Comparison of ENCODE assay signal across 22 cellular contexts in the genomic region with DNA sequence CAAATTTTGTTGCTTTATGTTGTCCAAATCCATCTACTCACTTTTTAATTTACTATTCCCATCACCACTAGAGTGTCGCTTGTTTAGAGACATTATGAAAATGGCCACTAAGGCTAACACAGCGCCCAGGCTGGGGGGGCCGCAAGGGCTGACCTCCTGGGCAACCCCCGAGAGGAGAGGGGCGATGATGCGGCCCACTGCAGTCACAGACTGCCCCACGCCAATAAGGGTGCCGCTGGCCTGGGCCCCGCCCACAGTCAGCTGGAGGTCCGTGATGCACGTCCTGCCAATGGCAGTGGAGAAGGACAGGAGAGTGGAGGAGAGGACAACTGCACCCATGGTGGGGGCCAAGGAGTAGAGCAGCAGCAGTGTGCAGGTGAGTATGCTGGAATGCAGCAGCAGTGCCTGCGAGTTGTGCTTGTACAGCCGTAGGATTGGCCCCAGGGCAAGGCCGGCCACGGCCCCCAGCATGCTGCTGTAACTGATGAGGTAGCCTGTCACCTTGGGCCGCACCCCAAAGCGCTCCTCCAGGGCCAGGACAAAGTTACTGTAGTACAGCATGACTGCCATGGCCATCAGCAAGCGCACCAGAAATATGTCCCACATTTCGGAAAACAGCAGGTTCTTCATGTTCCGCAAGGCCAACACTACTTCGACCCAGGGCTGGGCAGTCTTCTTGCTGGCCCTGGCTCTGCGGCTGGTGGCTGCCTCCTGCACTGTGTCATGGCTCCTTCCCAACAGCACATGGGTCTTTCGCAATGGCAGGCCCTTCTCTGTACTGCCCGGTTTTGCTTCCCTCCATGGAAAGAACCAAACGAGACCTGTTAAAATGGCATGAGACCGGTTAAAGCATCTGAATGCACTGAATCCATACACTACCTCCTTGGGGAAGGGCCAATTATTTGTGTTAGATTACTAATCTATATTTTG.
"Had no signal": no experiment of that assay in that cellular context is flagged by ENCODE, and none has a peak within 500 bp of the region (broad histone marks: within the 10 kb centered on the region; RNA-seq: fewer than 3 reads in every experiment).

No MANE protein-coding gene starts in this region.

- H3K27ac Mint-ChIP-seq: activated CD4-positive, alpha-beta memory T cell treated with anti-CD3 and anti-CD28 coated beads for 36 hours; activated T-helper 1 cell treated with anti-CD3 and anti-CD28 coated beads, Interleukin-12 subunit alpha, Interleukin-12 subunit beta, Interleukin-2, Interleukin-4 antibody, amounts not matched to agents 30 ng/mL and 10 ng/mL and 1 ng/mL, durations not matched to agents 14 hours and 24 hours and 36 hours; mesothelial cell of epicardium; nephron; stimulated activated naive CD8-positive, alpha-beta T cell treated with anti-CD3 and anti-CD28 coated beads, Interleukin-15, Interleukin-2, amounts not matched to agents 100 ng/mL and 50 ng/mL, for 24 hours; type B pancreatic cell had no signal

- H3K9me3 Mint-ChIP-seq: activated CD4-positive, alpha-beta memory T cell treated with anti-CD3 and anti-CD28 coated beads for 36 hours; activated naive CD4-positive, alpha-beta T cell treated with anti-CD3 and anti-CD28 coated beads, Interleukin-2, amount 50 U/mL, for 72 hours; activated T-helper 1 cell treated with anti-CD3 and anti-CD28 coated beads, Interleukin-12 subunit alpha, Interleukin-12 subunit beta, Interleukin-2, Interleukin-4 antibody, amounts not matched to agents 30 ng/mL and 10 ng/mL and 1 ng/mL, durations not matched to agents 14 hours and 24 hours and 36 hours; mesothelial cell of epicardium; nephron; stimulated activated naive CD8-positive, alpha-beta T cell treated with anti-CD3 and anti-CD28 coated beads, Interleukin-15, Interleukin-2, amounts not matched to agents 100 ng/mL and 50 ng/mL, for 24 hours; type B pancreatic cell had no signal

- FAIRE-seq: endothelial cell of umbilical vein, islet of Langerhans, TTC549 had no signal

- ATAC-seq: activated naive CD4-positive, alpha-beta T cell treated with anti-CD3 and anti-CD28 coated beads, Interleukin-2, amount 50 U/mL, for 72 hours had no signal

- H3K4me3 ChIP-seq: adrenal gland, cardiac muscle cell, esophagus squamous epithelium, lung, testis had no signal

- DNase-seq: activated CD4-positive, alpha-beta memory T cell treated with anti-CD3 and anti-CD28 coated beads for 36 hours; activated gamma-delta T cell treated with Interleukin-2 at 50 U/mL for 16 hours; activated T-cell treated with anti-CD3 and anti-CD28 coated beads for 4 hours; adrenal gland; dermis blood vessel endothelial cell; effector memory CD4-positive, alpha-beta T cell; esophagus squamous epithelium; hippocampal formation; nucleus accumbens; retina; testis had no signal

- H3K4me1 Mint-ChIP-seq: mesothelial cell of epicardium, nephron had no signal

- H3K27me3 ChIP-seq: adrenal gland, cardiac muscle cell, esophagus squamous epithelium, testis had no signal

- H3K9me3 ChIP-seq: adrenal gland, esophagus squamous epithelium, testis had no signal

- H3K27me3 Mint-ChIP-seq: activated CD4-positive, alpha-beta memory T cell treated with anti-CD3 and anti-CD28 coated beads for 36 hours; stimulated activated naive CD8-positive, alpha-beta T cell treated with anti-CD3 and anti-CD28 coated beads, Interleukin-15, Interleukin-2, amounts not matched to agents 100 ng/mL and 50 ng/mL, for 24 hours; type B pancreatic cell had no signal

- H3K27ac ChIP-seq: adrenal gland, cardiac muscle cell, testis had no signal

- H3K4me3 Mint-ChIP-seq: activated CD4-positive, alpha-beta memory T cell treated with anti-CD3 and anti-CD28 coated beads for 36 hours; activated T-helper 1 cell treated with anti-CD3 and anti-CD28 coated beads, Interleukin-12 subunit alpha, Interleukin-12 subunit beta, Interleukin-2, Interleukin-4 antibody, amounts not matched to agents 30 ng/mL and 10 ng/mL and 1 ng/mL, durations not matched to agents 14 hours and 24 hours and 36 hours; mesothelial cell of epicardium; nephron; stimulated activated naive CD8-positive, alpha-beta T cell treated with anti-CD3 and anti-CD28 coated beads, Interleukin-15, Interleukin-2, amounts not matched to agents 100 ng/mL and 50 ng/mL, for 24 hours; type B pancreatic cell had no signal

- H3K4me1 ChIP-seq: adrenal gland, esophagus squamous epithelium, testis had no signal
